ENCODE assay signal across 2 cellular contexts in genomic region chr1:204280099-204280498, GRCh38.
TF ChIP-seq lines count a peak whose summit lies in the region.

No MANE protein-coding gene starts in this region.

TF ChIP-seq in liver, 16 proteins besides CTCF, POLR2A, EP300 and RAD21 (continued from another document):
- TF ChIP-seq REST (IDR thresholded peaks at IDR 0.05) (peak; percentile 50), JUND (IDR thresholded peaks at IDR 0.05) (peak in 1 of 2 donors; percentile 75), HNF4A (conservative IDR thresholded peaks at IDR 0.05) (peak; percentile 53 to 82), RXRA (IDR thresholded peaks at IDR 0.05) (peak; percentile 72 to 91), EGR1 (IDR thresholded peaks at IDR 0.05; ENCODE audit: low read depth in 2 of 2) (peak in 1 of 2 donors; percentile 65), MAX (IDR thresholded peaks at IDR 0.05) (peak; percentile 86), ATF3 (IDR thresholded peaks at IDR 0.05) (no peak), FOXA1 (IDR thresholded peaks at IDR 0.05) (peak; percentile 68), TAF1 (conservative IDR thresholded peaks at IDR 0.05) (no peak), ZBTB33 (IDR thresholded peaks at IDR 0.05) (peak; percentile 80), HNF4G (IDR thresholded peaks at IDR 0.05) (no peak), NR2F2 (IDR thresholded peaks at IDR 0.05) (no peak), SP1 (IDR thresholded peaks at IDR 0.05) (peak; percentile 58), GABPA (IDR thresholded peaks at IDR 0.05 in 1 of 2, conservative IDR thresholded peaks at IDR 0.05 in 1 of 2) (peak in 1 of 2 donors; percentile 49)
TF ChIP-seq in liver: peak in this region for 12.

TF ChIP-seq in HepG2, 621 proteins besides CTCF, POLR2A, EP300 and RAD21 (continued from another document):
- no peak for TF ChIP-seq AKNA (CRISPR knock-in tag; IDR thresholded peaks at IDR 0.05; ENCODE audit: borderline replicate concordance)
- TF ChIP-seq GFI1 (CRISPR knock-in tag; IDR thresholded peaks at IDR 0.05; ENCODE audit: borderline replicate concordance) = no peak
- TF ChIP-seq CSRNP2 (CRISPR knock-in tag; conservative IDR thresholded peaks at IDR 0.05; ENCODE audit: low read depth) = no peak
- TF ChIP-seq NFAT5 (CRISPR knock-in tag; IDR thresholded peaks at IDR 0.05) = no peak
- TF ChIP-seq ZNF879 (CRISPR knock-in tag; IDR thresholded peaks at IDR 0.05) = no peak
- no peak for TF ChIP-seq FOXK2 (IDR thresholded peaks at IDR 0.05)
- TF ChIP-seq NKX3-1 (CRISPR knock-in tag; IDR thresholded peaks at IDR 0.05) = no peak
- TF ChIP-seq FOXO1 (CRISPR knock-in tag; IDR thresholded peaks at IDR 0.05) = no peak
- no peak for TF ChIP-seq ZNF225 (CRISPR knock-in tag; IDR thresholded peaks at IDR 0.05)
- TF ChIP-seq ZNF232 (CRISPR knock-in tag; IDR thresholded peaks at IDR 0.05; ENCODE audit: borderline replicate concordance) = no peak
- no peak for TF ChIP-seq ZNF761 (CRISPR knock-in tag; conservative IDR thresholded peaks at IDR 0.05)
- TF ChIP-seq ZFX (CRISPR knock-in tag; IDR thresholded peaks at IDR 0.05; ENCODE audit: low read depth) = no peak
- no peak for TF ChIP-seq PITX1 (CRISPR knock-in tag; IDR thresholded peaks at IDR 0.05)
- no peak for TF ChIP-seq TRIM22 (IDR thresholded peaks at IDR 0.05)
